In genomic region chr2:100905132-100905805, GRCh38 we compare ENCODE assay signal across 20 cellular contexts.
"Had no signal": no experiment of that assay in that cellular context is flagged by ENCODE, and none has a peak within 500 bp of the region (broad histone marks: within the 10 kb centered on the region; RNA-seq: fewer than 3 reads in every experiment).

No MANE protein-coding gene starts in this region.

- H3K36me3 ChIP-seq: adrenal gland, colonic mucosa, neutrophil, ovary, prostate gland, tibial nerve, vagina had no signal

- H3K27ac ChIP-seq: adrenal gland, colonic mucosa, epithelial cell of prostate, neutrophil, ovary, prostate gland, suprapubic skin, tibial nerve, vagina had no signal

- H3K27me3 ChIP-seq: adrenal gland, colonic mucosa, dorsolateral prefrontal cortex, ovary, suprapubic skin, tibial nerve, vagina had no signal

- H3K9me3 ChIP-seq: adrenal gland, colonic mucosa, neutrophil, ovary, prostate gland, suprapubic skin, vagina had no signal

- ATAC-seq: activated T-cell treated with anti-CD3 and anti-CD28 coated beads, Interleukin-2, amount 50 U/mL, for 4 hours; effector memory CD8-positive, alpha-beta T cell had no signal

- DNase-seq: activated CD4-positive, alpha-beta T cell treated with anti-CD3 and anti-CD28 coated beads for 1 hour; activated CD4-positive, alpha-beta T cell treated with anti-CD3 and anti-CD28 coated beads, Interleukin-2, amount 50 U/mL, for 1 hour; activated CD8-positive, alpha-beta memory T cell treated with anti-CD3 and anti-CD28 coated beads, Interleukin-2, amount 50 U/mL, for 48 hours; activated naive CD4-positive, alpha-beta T cell; activated T-cell treated with anti-CD3 and anti-CD28 coated beads, Interleukin-2, amount 50 U/mL, for 4 hours; adrenal gland; colonic mucosa; dorsolateral prefrontal cortex; effector memory CD8-positive, alpha-beta T cell; immature natural killer cell; ovary; stimulated activated CD4-positive, alpha-beta T cell treated with anti-CD3 and anti-CD28 coated beads, Interleukin-12 subunit alpha, Interleukin-12 subunit beta, amount 100 ng/mL, for 4 hours; stimulated activated CD4-positive, alpha-beta T cell treated with anti-CD3 and anti-CD28 coated beads, Interleukin-4, amount 100 ng/mL, for 4 hours; T-cell had no signal

- H3K4me3 ChIP-seq: adrenal gland, colonic mucosa, dorsolateral prefrontal cortex, ovary, prostate gland, suprapubic skin, tibial nerve, vagina had no signal

- H3K4me1 ChIP-seq: colonic mucosa, prostate gland had no signal
